25 cellular contexts compared by ENCODE assay signal in genomic region chr10:78641693-78642092, GRCh38.
"Had no signal": no experiment of that assay in that cellular context is flagged by ENCODE, and none has a peak within 500 bp of the region (broad histone marks: within the 10 kb centered on the region; RNA-seq: fewer than 3 reads in every experiment).

No MANE protein-coding gene starts in this region.

- H3K27me3 ChIP-seq: transverse colon had no signal

- H3K4me3 ChIP-seq: lower lobe of right lung, psoas muscle, transverse colon had no signal

- H3K4me3 Mint-ChIP-seq: activated CD4-positive, alpha-beta memory T cell treated with anti-CD3 and anti-CD28 coated beads for 36 hours; activated CD4-positive, alpha-beta T cell treated with anti-CD3 and anti-CD28 coated beads, Interleukin-2, amount 10 ng/mL, durations not matched to agents 24 days and 14 days; activated T-cell treated with anti-CD3 and anti-CD28 coated beads, Interleukin-2, amount 50 U/mL, for 24 hours; activated T-helper 17 cell treated with anti-CD3 and anti-CD28 coated beads, Interleukin-2, amount 50 U/mL, for 72 hours; natural killer cell treated with Interleukin-12 subunit alpha and Interleukin-12 subunit beta and Interleukin-15 and Interleukin-18, amount 100 ng/mL, for 72 hours had no signal

- H3K27ac ChIP-seq: lower lobe of right lung, parathyroid adenoma, psoas muscle, transverse colon, VCaP had no signal

- H3K9me3 Mint-ChIP-seq: activated CD4-positive, alpha-beta T cell treated with anti-CD3 and anti-CD28 coated beads, Interleukin-2, amount 10 ng/mL, durations not matched to agents 24 days and 14 days; activated T-helper 17 cell treated with anti-CD3 and anti-CD28 coated beads, Interleukin-2, amount 50 U/mL, for 72 hours; natural killer cell treated with Interleukin-12 subunit alpha and Interleukin-12 subunit beta and Interleukin-15 and Interleukin-18, amount 100 ng/mL, for 72 hours had no signal

- ATAC-seq: activated T-helper 17 cell treated with anti-CD3 and anti-CD28 coated beads, Interleukin-2, amount 50 U/mL, for 72 hours; esophagus mucosa; natural killer cell treated with Interleukin-12 subunit alpha and Interleukin-12 subunit beta and Interleukin-15 and Interleukin-18, amount 100 ng/mL, for 72 hours had no signal

- H3K27me3 Mint-ChIP-seq: activated CD4-positive, alpha-beta T cell treated with anti-CD3 and anti-CD28 coated beads, Interleukin-2, amount 10 ng/mL, durations not matched to agents 24 days and 14 days; activated T-cell treated with anti-CD3 and anti-CD28 coated beads, Interleukin-2, amount 50 U/mL, for 24 hours; activated T-helper 17 cell treated with anti-CD3 and anti-CD28 coated beads, Interleukin-2, amount 50 U/mL, for 72 hours had no signal

- H3K4me1 Mint-ChIP-seq: activated CD4-positive, alpha-beta T cell treated with anti-CD3 and anti-CD28 coated beads, Interleukin-2, amount 10 ng/mL, durations not matched to agents 24 days and 14 days; activated T-helper 17 cell treated with anti-CD3 and anti-CD28 coated beads, Interleukin-2, amount 50 U/mL, for 72 hours had no signal

- H3K27ac Mint-ChIP-seq: activated CD4-positive, alpha-beta memory T cell treated with anti-CD3 and anti-CD28 coated beads for 36 hours; activated CD4-positive, alpha-beta T cell treated with anti-CD3 and anti-CD28 coated beads, Interleukin-2, amount 10 ng/mL, durations not matched to agents 24 days and 14 days; activated T-cell treated with anti-CD3 and anti-CD28 coated beads, Interleukin-2, amount 50 U/mL, for 24 hours; activated T-helper 17 cell treated with anti-CD3 and anti-CD28 coated beads, Interleukin-2, amount 50 U/mL, for 72 hours; natural killer cell treated with Interleukin-12 subunit alpha and Interleukin-12 subunit beta and Interleukin-15 and Interleukin-18, amount 100 ng/mL, for 72 hours had no signal

- H3K36me3 Mint-ChIP-seq: activated CD4-positive, alpha-beta memory T cell treated with anti-CD3 and anti-CD28 coated beads for 36 hours; natural killer cell treated with Interleukin-12 subunit alpha and Interleukin-12 subunit beta and Interleukin-15 and Interleukin-18, amount 100 ng/mL, for 72 hours had no signal

- DNase-seq: activated CD4-positive, alpha-beta memory T cell treated with anti-CD3 and anti-CD28 coated beads for 36 hours; activated CD4-positive, alpha-beta T cell treated with anti-CD3 and anti-CD28 coated beads, Interleukin-2, amount 10 ng/mL, durations not matched to agents 24 days and 14 days; activated CD8-positive, alpha-beta memory T cell treated with anti-CD3 and anti-CD28 coated beads, Interleukin-2, amount 50 U/mL, for 48 hours; activated gamma-delta T cell treated with Interleukin-2 at 50 U/mL for 16 hours; activated naive CD4-positive, alpha-beta T cell treated with anti-CD3 and anti-CD28 coated beads, Interleukin-2, amount 50 U/mL, for 16 hours; activated T-cell treated with anti-CD3 and anti-CD28 coated beads, Interleukin-2, amount 50 U/mL, for 24 hours; amniotic stem cell; caudate nucleus; cortex of kidney; foreskin fibroblast; head of caudate nucleus; hippocampal formation; left cardiac atrium; lower lobe of right lung; mesenchymal stem cell; occipital lobe; stimulated activated CD4-positive, alpha-beta T cell treated with anti-CD3 and anti-CD28 coated beads, Interleukin-2, amount 100 ng/mL, for 48 hours; stimulated activated naive CD4-positive, alpha-beta T cell treated with Interleukin-2 at 50 U/mL for 16 hours; transverse colon had no signal
